8 cellular contexts compared by ENCODE assay signal in the genomic region with DNA sequence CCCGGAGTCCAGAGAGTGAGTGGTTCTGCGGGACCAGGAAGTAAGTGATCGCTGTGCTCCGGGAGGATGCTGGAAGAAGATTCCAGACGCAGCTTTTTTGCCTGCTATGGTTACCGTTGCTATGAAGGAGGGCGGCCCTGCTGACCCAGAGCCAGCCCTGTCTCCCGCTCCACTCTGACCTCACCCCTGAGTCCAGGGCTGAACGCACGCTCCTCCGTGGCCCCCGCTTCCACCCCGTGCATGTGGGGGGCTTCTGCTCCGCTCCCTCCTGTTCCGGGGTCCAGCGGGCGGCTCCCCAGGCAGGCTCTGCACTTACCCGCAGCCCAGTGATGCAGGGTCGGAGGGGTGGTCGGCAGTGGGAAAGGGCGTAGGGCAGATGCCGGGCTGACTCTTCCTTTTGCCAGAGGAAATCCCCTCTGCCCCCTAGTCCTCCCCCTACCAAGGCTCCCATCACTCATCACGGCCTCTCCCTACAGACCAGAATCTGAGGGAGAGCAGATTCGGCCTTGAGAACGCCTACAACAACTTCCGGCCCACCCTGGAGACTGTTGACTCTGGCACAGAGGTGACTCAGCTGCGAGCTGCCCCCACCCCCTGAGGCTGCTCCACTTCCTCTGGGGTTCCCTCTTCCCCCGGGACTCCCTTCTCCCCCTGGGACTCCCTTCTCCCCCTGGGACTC. TPM values are rescaled to one million over a fixed set of nuclear protein-coding genes. Genes with fewer than 3 reads are reported as not detected.
A peak's percentile ranks its signal among the peaks of the same experiment; 100 is the strongest.
DNase-seq lines count a peak whose midpoint lies in the region; ATAC-seq and TF ChIP-seq lines count a peak whose summit lies in the region.

No MANE protein-coding gene starts in this region.

- ATAC-seq in GM18858 (IDR thresholded peaks at IDR 0.05; ENCODE audit: unreplicated experiment), result peak; percentile 67
- ATAC-seq in HG03135 (IDR thresholded peaks at IDR 0.05; ENCODE audit: unreplicated experiment), result peak; percentile 81
- ATAC-seq in activated T-cell treated with anti-CD3 and anti-CD28 coated beads, Interleukin-2, amount 50 U/mL, for 4 hours, result peak; percentile 89 to 92

- peaks cover 5% of the 10 kb centered on the region for H3K27me3 Mint-ChIP-seq in activated T-cell treated with anti-CD3 and anti-CD28 coated beads, Interleukin-2, amount 50 U/mL, for 4 hours (ENCODE audit: low read depth)

- H3K9me3 ChIP-seq in OCI-LY3 (ENCODE audit: insufficient read depth, low read length) (no peaks in the 10 kb centered on the region), neuron (ENCODE audit: low read length) (no peaks in the 10 kb centered on the region)

- H3K27me3 ChIP-seq in OCI-LY3 (ENCODE audit: low read depth, low read length) (peaks cover 13% of the 10 kb centered on the region), neuron (ENCODE audit: insufficient read depth, low read length) (no peaks in the 10 kb centered on the region)

- H3K4me3 ChIP-seq in OCI-LY3 (ENCODE audit: low read length) (peak overlapping the region; percentile 83), fibroblast of mammary gland (ENCODE audit: control insufficient read depth, low read depth, low read length) (peak overlapping the region; percentile 58), neuron (ENCODE audit: low read length) (peak overlapping the region; percentile 48)

- no peaks in the 10 kb centered on the region for H4K20me1 ChIP-seq in OCI-LY3 (ENCODE audit: insufficient read depth, low read length)

- H3K36me3 ChIP-seq in OCI-LY3 (replicated peaks; ENCODE audit: low read depth, low read length) (no peaks in the 10 kb centered on the region), neuron (ENCODE audit: insufficient read depth, low read length) (no peaks in the 10 kb centered on the region)

- no peaks in the 10 kb centered on the region for H3K79me2 ChIP-seq in OCI-LY3 (ENCODE audit: low read length)

- peaks cover 21% of the 10 kb centered on the region for H3K4me1 ChIP-seq in OCI-LY3 (ENCODE audit: low read length)
- peaks cover 19% of the 10 kb centered on the region for H3K4me1 ChIP-seq in neuron (ENCODE audit: insufficient read depth, low read length)

- H3K9me3 Mint-ChIP-seq in activated T-cell treated with anti-CD3 and anti-CD28 coated beads, Interleukin-2, amount 50 U/mL, for 4 hours, result no peaks in the 10 kb centered on the region

- H3K4me3 Mint-ChIP-seq in activated T-cell treated with anti-CD3 and anti-CD28 coated beads, Interleukin-2, amount 50 U/mL, for 4 hours, result peak overlapping the region; percentile 82

- no peak for TF ChIP-seq CTCF in OCI-LY3 (IDR thresholded peaks at IDR 0.05; ENCODE audit: low read depth, low read length)
- no peak for TF ChIP-seq CTCF in fibroblast of mammary gland (conservative IDR thresholded peaks at IDR 0.05; ENCODE audit: control insufficient read depth, insufficient read depth, low read depth, low read length)

- H3K4me1 Mint-ChIP-seq in activated T-cell treated with anti-CD3 and anti-CD28 coated beads, Interleukin-2, amount 50 U/mL, for 4 hours (ENCODE audit: low read depth), result peaks cover 22% of the 10 kb centered on the region

- peak; percentile 93 for DNase-seq in A172 (ENCODE audit: low spot score)
- peak; percentile 55 for DNase-seq in activated T-cell treated with anti-CD3 and anti-CD28 coated beads, Interleukin-2, amount 50 U/mL, for 4 hours
- peak; percentile 82 for DNase-seq in fibroblast of mammary gland (ENCODE audit: low read depth)
- DNase-seq in stromal cell of bone marrow (ENCODE audit: low read depth), result peak; percentile 77

- no peak overlapping the region for H3K27ac ChIP-seq in OCI-LY3 (ENCODE audit: low read length)

- H3K36me3 Mint-ChIP-seq in activated T-cell treated with anti-CD3 and anti-CD28 coated beads, Interleukin-2, amount 50 U/mL, for 4 hours (ENCODE audit: insufficient read depth), result peaks cover 2% of the 10 kb centered on the region

- peak overlapping the region; percentile 71; the same call in 1 of the 2 replicates for H2AFZ ChIP-seq in OCI-LY3 (ENCODE audit: low read depth, low read length)
- H2AFZ ChIP-seq in neuron (ENCODE audit: low read depth, low read length), result peak overlapping the region; percentile 62

- peak overlapping the region; percentile 86 for H3K4me2 ChIP-seq in OCI-LY3 (ENCODE audit: low read length)

- peak overlapping the region; percentile 69 for H3K9ac ChIP-seq in OCI-LY3 (ENCODE audit: low read length)

RNA-seq across cellular contexts. Expression of a gene that starts 2.6 kb away (rescaled TPM):
- not detected in 2 replicates for total RNA-seq in A172 (2014; rRNA removed; shearing (Covaris generic))
- total RNA-seq in activated T-cell treated with anti-CD3 and anti-CD28 coated beads, Interleukin-2, amount 50 U/mL, for 4 hours, result not detected

RNA-seq across cellular contexts. Expression of a gene that starts 47.9 kb away (rescaled TPM):
- not detected in 2 replicates for total RNA-seq in A172 (2014; rRNA removed; shearing (Covaris generic))
- under 1 TPM; 0.16 to 0.20 (median 0.19) TPM for total RNA-seq in activated T-cell treated with anti-CD3 and anti-CD28 coated beads, Interleukin-2, amount 50 U/mL, for 4 hours
